15 cellular contexts compared by ENCODE assay signal in genomic region chr3:53222183-53222901, GRCh38. TPM values are rescaled to one million over a fixed set of nuclear protein-coding genes. Genes with fewer than 3 reads are reported as not detected.
DNase-seq lines count a peak whose midpoint lies in the region; ATAC-seq, FAIRE-seq and TF ChIP-seq lines count a peak whose summit lies in the region.
"Had no signal": no experiment of that assay in that cellular context is flagged by ENCODE, and none has a peak within 500 bp of the region (broad histone marks: within the 10 kb centered on the region; RNA-seq: fewer than 3 reads in every experiment).

No MANE protein-coding gene starts in this region.

- H3K9me3 Mint-ChIP-seq in memory B cell, result no peaks in the 10 kb centered on the region
- H3K9me3 Mint-ChIP-seq: natural killer cell had no signal

- ATAC-seq in GM12878, result no peak
- ATAC-seq in memory B cell (ENCODE audit: low read depth), result no peak
- ATAC-seq in GM19023 (IDR thresholded peaks at IDR 0.05; ENCODE audit: unreplicated experiment), result no peak
- ATAC-seq: natural killer cell had no signal

- DNase-seq in AG04450 (ENCODE audit: low read depth, low spot score), result no peak
- DNase-seq in GM12891 (ENCODE audit: insufficient read length, low spot score), result no peak
- DNase-seq in GM12878 (ENCODE audit: low read depth, low spot score), result no peak
- DNase-seq in memory B cell (ENCODE audit: low spot score in 2 of 2), result no peak
- DNase-seq in HuH-7 (ENCODE audit: low spot score), result no peak
- DNase-seq in SK-N-DZ (ENCODE audit: low spot score), result no peak
- no peak for DNase-seq in stimulated activated CD4-positive, alpha-beta T cell treated with anti-CD3 and anti-CD28 coated beads, Interleukin-4, amount 100 ng/mL, for 24 hours
- DNase-seq: amygdala; effector CD4-positive, alpha-beta T cell; natural killer cell; NCI-H1092 treated with DMSO at 0.1 percent for 48 hours; NCI-H446 treated with DMSO at 0.1 percent for 48 hours; RPMI8226; substantia nigra had no signal

- no peaks in the 10 kb centered on the region; the same call in 1 of the 2 replicates for H4K20me1 ChIP-seq in GM12878 (ENCODE audit: control insufficient read depth, insufficient read depth)

- CTCF ChIA-PET in AG04450 (lab: Charles Lee) (interaction anchor here (1.5 kb wide), 1 partner anchor 488 kb away, joined by 4 read pairs; no protein-coding TSS in a partner anchor), GM12878 (lab: Yijun Ruan, JAX) (interaction anchor here (1.0 to 2.7 kb wide), 2 partner anchors 8 to 24 kb away, joined by 3 to 9 read pairs; no protein-coding TSS in a partner anchor)

- TF ChIP-seq POLR2A in GM12891 (IDR thresholded peaks at IDR 0.05; ENCODE audit: low read depth, low read length) (no peak), GM12878 (IDR thresholded peaks at IDR 0.05; ENCODE audit: low read depth, low read length) (peak; percentile 10)

- no peaks in the 10 kb centered on the region for H3K4me1 ChIP-seq in GM12878 (ENCODE audit: control insufficient read depth, insufficient read depth, low read length)

- no peak overlapping the region for H2AFZ ChIP-seq in GM12878 (ENCODE audit: control insufficient read depth, low read depth, low read length)

- SMC1A ChIA-PET in GM12878 (lab: Charles Lee; ENCODE audit: uncharacterized antibody, unreplicated experiment), result no interaction called here

- no peaks in the 10 kb centered on the region for H3K79me2 ChIP-seq in GM12878 (ENCODE audit: control insufficient read depth, insufficient read depth, low read length)

- in situ Hi-C loops in GM12878 (cut with MboI), result no loop called here

- H3K9me3 ChIP-seq in AG04450 (ENCODE audit: control insufficient read depth, insufficient read depth, low read length) (no peaks in the 10 kb centered on the region), GM12878 (replicated peaks; ENCODE audit: control insufficient read depth, insufficient read depth, low read length) (no peaks in the 10 kb centered on the region)

- TSS peak; percentile 38 for BruUV-seq in GM12878 (replicated peaks; lab: Mats Ljungman, UMichigan)

- H3K27me3 Mint-ChIP-seq in memory B cell, result no peaks in the 10 kb centered on the region

- RAD21 ChIA-PET in GM12878 (lab: Charles Lee; ENCODE audit: unreplicated experiment), result no interaction called here

- TF ChIP-seq EP300 in GM12878 (IDR thresholded peaks at IDR 0.05; ENCODE audit: borderline replicate concordance in 1 of 2, control insufficient read depth in 1 of 2, low read depth in 2 of 2, low read length in 2 of 2), result no peak

- FAIRE-seq in GM12891 (lab: Jason Lieb, UNC) (peak; percentile 9), GM12878 (lab: Jason Lieb, UNC) (no peak)

- TF ChIP-seq CTCF in AG04450 (IDR thresholded peaks at IDR 0.05; ENCODE audit: low read depth, low read length), result no peak
- TF ChIP-seq CTCF in GM12878 (IDR thresholded peaks at IDR 0.05 in 2 of 3, conservative IDR thresholded peaks at IDR 0.05 in 1 of 3; ENCODE audit: control insufficient read depth in 2 of 3, extremely low read depth in 1 of 3, insufficient read depth in 1 of 3, low read depth in 3 of 3, low read length in 3 of 3), result no peak

- intact Hi-C loops in GM12878 (cut with micrococcal nuclease; ENCODE audit: unreplicated experiment), result no loop called here

- H3K36me3 Mint-ChIP-seq in memory B cell, result peaks cover 14% of the 10 kb centered on the region
- H3K36me3 Mint-ChIP-seq: natural killer cell had no signal

- peaks cover 30% of the 10 kb centered on the region in 2 experiments; a peak in 3 of 4 replicates for H3K36me3 ChIP-seq in GM12878 (ENCODE audit: control insufficient read depth in 2 of 2, insufficient read depth in 2 of 2, low read length in 1 of 2)

- H3K27me3 ChIP-seq in AG04450 (ENCODE audit: control insufficient read depth, insufficient read depth, low read length) (no peaks in the 10 kb centered on the region), GM12878 (replicated peaks in 1 of 2; ENCODE audit: control insufficient read depth in 2 of 2, insufficient read depth in 2 of 2, low read length in 1 of 2) (no peaks in the 10 kb centered on the region)

- H3K27ac Mint-ChIP-seq in memory B cell, result peak overlapping the region; percentile 20
- H3K27ac Mint-ChIP-seq: natural killer cell had no signal

- TF ChIP-seq RAD21 in GM12878 (IDR thresholded peaks at IDR 0.05; ENCODE audit: insufficient read depth, low read depth, low read length), result no peak

- 88% methylated on average over 12 of the region's 12 CpGs for WGBS in GM12878 (ENCODE audit: insufficient coverage, insufficient replicate concordance, low lambda C conversion rate, missing lambda C conversion rate)

- peak overlapping the region; percentile 21 for H3K27ac ChIP-seq in AG04450 (ENCODE audit: low read depth, low read length)
- H3K27ac ChIP-seq in GM12878 (ENCODE audit: control insufficient read depth, insufficient read depth), result no peak overlapping the region

- no peak overlapping the region for H3K4me2 ChIP-seq in GM12878 (ENCODE audit: control insufficient read depth, insufficient read depth)

- no peak overlapping the region for H3K9ac ChIP-seq in GM12878 (ENCODE audit: control insufficient read depth, insufficient read depth, low read length)

- H3K4me3 Mint-ChIP-seq in memory B cell, result no peak overlapping the region
- H3K4me3 Mint-ChIP-seq: natural killer cell had no signal

- H3K4me1 Mint-ChIP-seq in memory B cell, result no peaks in the 10 kb centered on the region

- POLR2A ChIA-PET in AG04450 (lab: Yijun Ruan, JAX), result no interaction called here
- POLR2A ChIA-PET in GM12878 (lab: Charles Lee), result no interaction called here

- H3K4me3 ChIP-seq in AG04450 (ENCODE audit: low read depth, low read length) (no peak overlapping the region), GM12878 (no peak overlapping the region)

TF ChIP-seq in GM12891, 5 proteins besides CTCF, POLR2A, EP300 and RAD21:
- TF ChIP-seq POU2F2 (IDR thresholded peaks at IDR 0.05; ENCODE audit: low read depth, low read length) (no peak), PAX5 (IDR thresholded peaks at IDR 0.05; ENCODE audit: insufficient read depth, low read length, severe bottlenecking) (no peak)

TF ChIP-seq in GM12878, 131 proteins besides CTCF, POLR2A, EP300 and RAD21 (continues in another document):
- no peak for TF ChIP-seq FOXK2 (IDR thresholded peaks at IDR 0.05)
- TF ChIP-seq NFXL1 (IDR thresholded peaks at IDR 0.05; ENCODE audit: borderline replicate concordance), result no peak
- TF ChIP-seq, protein P1, sequence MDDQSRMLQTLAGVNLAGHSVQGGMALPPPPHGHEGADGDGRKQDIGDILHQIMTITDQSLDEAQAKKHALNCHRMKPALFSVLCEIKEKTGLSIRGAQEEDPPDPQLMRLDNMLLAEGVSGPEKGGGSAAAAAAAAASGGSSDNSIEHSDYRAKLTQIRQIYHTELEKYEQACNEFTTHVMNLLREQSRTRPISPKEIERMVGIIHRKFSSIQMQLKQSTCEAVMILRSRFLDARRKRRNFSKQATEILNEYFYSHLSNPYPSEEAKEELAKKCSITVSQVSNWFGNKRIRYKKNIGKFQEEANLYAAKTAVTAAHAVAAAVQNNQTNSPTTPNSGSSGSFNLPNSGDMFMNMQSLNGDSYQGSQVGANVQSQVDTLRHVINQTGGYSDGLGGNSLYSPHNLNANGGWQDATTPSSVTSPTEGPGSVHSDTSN (IDR thresholded peaks at IDR 0.05; ENCODE audit: insufficient replicate concordance, low read depth, low read length), result no peak
- TF ChIP-seq, protein P2, sequence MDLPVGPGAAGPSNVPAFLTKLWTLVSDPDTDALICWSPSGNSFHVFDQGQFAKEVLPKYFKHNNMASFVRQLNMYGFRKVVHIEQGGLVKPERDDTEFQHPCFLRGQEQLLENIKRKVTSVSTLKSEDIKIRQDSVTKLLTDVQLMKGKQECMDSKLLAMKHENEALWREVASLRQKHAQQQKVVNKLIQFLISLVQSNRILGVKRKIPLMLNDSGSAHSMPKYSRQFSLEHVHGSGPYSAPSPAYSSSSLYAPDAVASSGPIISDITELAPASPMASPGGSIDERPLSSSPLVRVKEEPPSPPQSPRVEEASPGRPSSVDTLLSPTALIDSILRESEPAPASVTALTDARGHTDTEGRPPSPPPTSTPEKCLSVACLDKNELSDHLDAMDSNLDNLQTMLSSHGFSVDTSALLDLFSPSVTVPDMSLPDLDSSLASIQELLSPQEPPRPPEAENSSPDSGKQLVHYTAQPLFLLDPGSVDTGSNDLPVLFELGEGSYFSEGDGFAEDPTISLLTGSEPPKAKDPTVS (IDR thresholded peaks at IDR 0.05; ENCODE audit: low read depth, low read length), result no peak
- no peak for TF ChIP-seq ELK1 (IDR thresholded peaks at IDR 0.05; ENCODE audit: low read depth, low read length)

RNA-seq across cellular contexts. Expression of gene TKT, which starts 33.5 kb away (rescaled TPM):
- polyA plus RNA-seq in AG04450 (2011; rRNA removed) (220 and 319 TPM in 2 replicates), GM12878 (2011; rRNA removed) (37.2 and 113 TPM in 2 replicates), GM12878 (2014; fragmentation: Illumina TruSeq; extraction: Trizol) (49.7 and 140 TPM in 2 replicates), GM12878 (2014; fragmentation: Nextera tagmentation; extraction: Ambion mirVana) (10 to 100 TPM; 56.4 to 98.3 TPM), GM12878 (2014; rRNA removed) (238 and 298 TPM in 2 replicates), GM12878 (2016; fragmentation: Nextera tagmentation; extraction: Ambion mirVana) (100 to 1,000 TPM; 147 to 156 TPM)
- polyA minus RNA-seq in AG04450 (2011; rRNA and poly(A)+ RNA removed), result 238 and 315 TPM in 2 replicates
- 189 TPM for polyA plus RNA-seq in GM12891 (2012; ENCODE audit: low read depth, missing spikeins)
- 106 and 122 TPM in 2 replicates for total RNA-seq in GM12878 (2013; cell fraction: nucleolus; rRNA removed)
- total RNA-seq in GM12878 (2014; rRNA removed) (331 and 385 TPM in 2 replicates), GM12878 (2014; rRNA removed; fragmentation: Illumina TruSeq; extraction: Trizol) (128 and 136 TPM in 2 replicates), GM12878 (2021) (331 and 349 TPM in 2 replicates)
- polyA plus RNA-seq in GM12878 (2011; ENCODE audit: low read depth), result 70.6 TPM
- polyA plus RNA-seq in GM12878 (2011; cell fraction: cytosol; rRNA removed), result 108 and 112 TPM in 2 replicates
- 176 and 234 TPM in 2 replicates for polyA plus RNA-seq in GM12878 (2011; cell fraction: nucleus; rRNA removed)
- 182 and 245 TPM in 2 replicates for polyA plus RNA-seq in GM12878 (2012)
- 84.9 and 143 TPM in 2 replicates for polyA minus RNA-seq in GM12878 (2011; rRNA and poly(A)+ RNA removed)
- 96.5 and 97.3 TPM in 2 replicates for polyA minus RNA-seq in GM12878 (2011; cell fraction: cytosol; rRNA and poly(A)+ RNA removed)
- polyA minus RNA-seq in GM12878 (2011; cell fraction: nucleus; rRNA and poly(A)+ RNA removed), result 44.6 and 71.2 TPM in 2 replicates
- polyA plus RNA-seq in SK-N-DZ (2014; cell fraction: cytosol; rRNA removed), result 333 and 379 TPM in 2 replicates
- polyA plus RNA-seq in SK-N-DZ (2014; cell fraction: nucleus; rRNA removed), result 196 and 246 TPM in 2 replicates
